2 cellular contexts compared by ENCODE assay signal in the genomic region with DNA sequence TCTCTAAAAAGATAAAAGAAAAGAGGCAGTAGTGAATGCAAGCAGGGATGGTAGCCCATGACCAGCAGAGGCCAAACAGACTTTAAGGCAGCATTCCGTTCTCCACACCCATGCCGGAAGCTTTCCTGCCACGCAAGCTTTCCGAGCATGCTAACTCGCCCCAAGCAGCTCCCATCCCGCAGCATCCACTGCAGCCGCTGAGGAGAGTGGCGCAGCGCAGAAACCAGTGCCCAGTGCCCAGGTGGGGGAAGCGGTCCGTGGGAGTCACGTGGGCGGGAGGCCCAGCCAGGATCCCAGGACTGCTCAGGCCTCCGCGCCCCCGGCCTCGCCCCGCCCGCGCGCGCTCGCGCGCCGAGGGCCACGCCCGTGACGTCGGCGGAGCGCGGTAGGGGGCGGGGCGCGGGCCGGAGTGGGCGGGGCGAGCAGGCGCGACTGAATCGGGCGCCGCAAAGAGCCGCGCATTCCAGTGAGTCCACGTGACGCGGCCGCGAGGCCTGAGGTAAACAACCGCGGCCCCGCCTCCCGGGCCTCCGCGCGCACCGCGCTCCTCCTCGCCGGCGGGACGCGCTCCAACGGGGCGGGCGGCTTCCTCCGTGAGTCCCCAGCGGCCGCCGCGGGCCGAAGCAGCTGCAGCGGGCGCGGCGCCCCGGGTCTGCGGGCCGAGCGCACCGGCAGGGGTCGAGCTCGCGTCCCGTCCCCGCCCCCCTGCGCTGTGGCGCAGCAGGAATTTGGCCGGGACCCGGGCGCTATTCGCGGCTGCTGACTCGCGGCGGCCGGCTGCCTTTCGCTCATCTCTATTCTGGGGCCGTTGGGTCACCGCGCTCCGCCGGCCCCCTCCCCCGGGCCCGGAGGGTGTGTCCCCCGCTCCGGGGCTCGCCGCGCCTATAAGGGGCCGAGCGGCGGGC.
TF ChIP-seq lines count a peak whose summit lies in the region.

A gene with protein sequence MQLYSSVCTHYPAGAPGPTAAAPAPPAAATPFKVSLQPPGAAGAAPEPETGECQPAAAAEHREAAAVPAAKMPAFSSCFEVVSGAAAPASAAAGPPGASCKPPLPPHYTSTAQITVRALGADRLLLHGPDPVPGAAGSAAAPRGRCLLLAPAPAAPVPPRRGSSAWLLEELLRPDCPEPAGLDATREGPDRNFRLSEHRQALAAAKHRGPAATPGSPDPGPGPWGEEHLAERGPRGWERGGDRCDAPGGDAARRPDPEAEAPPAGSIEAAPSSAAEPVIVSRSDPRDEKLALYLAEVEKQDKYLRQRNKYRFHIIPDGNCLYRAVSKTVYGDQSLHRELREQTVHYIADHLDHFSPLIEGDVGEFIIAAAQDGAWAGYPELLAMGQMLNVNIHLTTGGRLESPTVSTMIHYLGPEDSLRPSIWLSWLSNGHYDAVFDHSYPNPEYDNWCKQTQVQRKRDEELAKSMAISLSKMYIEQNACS (plus strand): TSS at position 529 of the 905 bp plus-strand sequence. CDS start 383 bp downstream, outside the sequence.

TF ChIP-seq in HCT116, 20 proteins besides CTCF, POLR2A, EP300 and RAD21:
- no peak for TF ChIP-seq ZFX (IDR thresholded peaks at IDR 0.05)
- TF ChIP-seq, protein P1, sequence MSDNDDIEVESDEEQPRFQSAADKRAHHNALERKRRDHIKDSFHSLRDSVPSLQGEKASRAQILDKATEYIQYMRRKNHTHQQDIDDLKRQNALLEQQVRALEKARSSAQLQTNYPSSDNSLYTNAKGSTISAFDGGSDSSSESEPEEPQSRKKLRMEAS (IDR thresholded peaks at IDR 0.05): peak; percentile 75
- no peak for TF ChIP-seq YY1 (IDR thresholded peaks at IDR 0.05; ENCODE audit: extremely low read depth, insufficient replicate concordance, low read depth, low read length)
- no peak for TF ChIP-seq SRF (IDR thresholded peaks at IDR 0.05; ENCODE audit: low read depth)
- no peak for TF ChIP-seq CEBPB (IDR thresholded peaks at IDR 0.05; ENCODE audit: low read depth)
- peak; percentile 35; the same call in 1 of the 2 replicates for TF ChIP-seq SP1 (IDR thresholded peaks at IDR 0.05; ENCODE audit: low read depth)
- TF ChIP-seq POLR2AphosphoS5 (IDR thresholded peaks at IDR 0.05; ENCODE audit: low read depth, low read length): peak; percentile 77
- TF ChIP-seq TCF7L2 (IDR thresholded peaks at IDR 0.05; ENCODE audit: borderline replicate concordance, extremely low read depth, insufficient read depth, insufficient read length): peak; percentile 86
- 0 out of 2 replicates have a peak, but pooled peaks have one; percentile 45 for TF ChIP-seq EGR1 (IDR thresholded peaks at IDR 0.05; ENCODE audit: low read depth)

TF ChIP-seq in SK-N-SH, 30 proteins besides CTCF, POLR2A, EP300 and RAD21:
- TF ChIP-seq FOSL2 (IDR thresholded peaks at IDR 0.05; ENCODE audit: borderline replicate concordance, low read depth): no peak
- no peak for TF ChIP-seq SMC3 (IDR thresholded peaks at IDR 0.05; ENCODE audit: low read depth, low read length)
- TF ChIP-seq MEF2A (IDR thresholded peaks at IDR 0.05; ENCODE audit: borderline replicate concordance, low read depth): no peak
- TF ChIP-seq, protein P2, sequence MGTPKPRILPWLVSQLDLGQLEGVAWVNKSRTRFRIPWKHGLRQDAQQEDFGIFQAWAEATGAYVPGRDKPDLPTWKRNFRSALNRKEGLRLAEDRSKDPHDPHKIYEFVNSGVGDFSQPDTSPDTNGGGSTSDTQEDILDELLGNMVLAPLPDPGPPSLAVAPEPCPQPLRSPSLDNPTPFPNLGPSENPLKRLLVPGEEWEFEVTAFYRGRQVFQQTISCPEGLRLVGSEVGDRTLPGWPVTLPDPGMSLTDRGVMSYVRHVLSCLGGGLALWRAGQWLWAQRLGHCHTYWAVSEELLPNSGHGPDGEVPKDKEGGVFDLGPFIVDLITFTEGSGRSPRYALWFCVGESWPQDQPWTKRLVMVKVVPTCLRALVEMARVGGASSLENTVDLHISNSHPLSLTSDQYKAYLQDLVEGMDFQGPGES (IDR thresholded peaks at IDR 0.05; ENCODE audit: low read depth, low read length): no peak
- no peak for TF ChIP-seq RXRA (IDR thresholded peaks at IDR 0.05; ENCODE audit: borderline replicate concordance, low read depth)
- peak; percentile 56 for TF ChIP-seq NRF1 (IDR thresholded peaks at IDR 0.05; ENCODE audit: low read depth, low read length)
- peak; percentile 10; the same call in 1 of the 2 replicates for TF ChIP-seq SIN3A (IDR thresholded peaks at IDR 0.05; ENCODE audit: borderline replicate concordance, low read depth, low read length)
- TF ChIP-seq CHD2 (IDR thresholded peaks at IDR 0.05; ENCODE audit: low read length, partially characterized antibody): peak; percentile 52
- TF ChIP-seq MXI1 (IDR thresholded peaks at IDR 0.05; ENCODE audit: low read depth, low read length): peak; percentile 68; the same call in 1 of the 2 replicates
- TF ChIP-seq RFX5 (IDR thresholded peaks at IDR 0.05; ENCODE audit: low read length): no peak
- peak; percentile 51 for TF ChIP-seq TAF1 (IDR thresholded peaks at IDR 0.05; ENCODE audit: borderline replicate concordance, low read depth, low read length)
- peak; percentile 9; the same call in 1 of the 2 replicates for TF ChIP-seq TCF12 (IDR thresholded peaks at IDR 0.05)
- TF ChIP-seq, protein P3, sequence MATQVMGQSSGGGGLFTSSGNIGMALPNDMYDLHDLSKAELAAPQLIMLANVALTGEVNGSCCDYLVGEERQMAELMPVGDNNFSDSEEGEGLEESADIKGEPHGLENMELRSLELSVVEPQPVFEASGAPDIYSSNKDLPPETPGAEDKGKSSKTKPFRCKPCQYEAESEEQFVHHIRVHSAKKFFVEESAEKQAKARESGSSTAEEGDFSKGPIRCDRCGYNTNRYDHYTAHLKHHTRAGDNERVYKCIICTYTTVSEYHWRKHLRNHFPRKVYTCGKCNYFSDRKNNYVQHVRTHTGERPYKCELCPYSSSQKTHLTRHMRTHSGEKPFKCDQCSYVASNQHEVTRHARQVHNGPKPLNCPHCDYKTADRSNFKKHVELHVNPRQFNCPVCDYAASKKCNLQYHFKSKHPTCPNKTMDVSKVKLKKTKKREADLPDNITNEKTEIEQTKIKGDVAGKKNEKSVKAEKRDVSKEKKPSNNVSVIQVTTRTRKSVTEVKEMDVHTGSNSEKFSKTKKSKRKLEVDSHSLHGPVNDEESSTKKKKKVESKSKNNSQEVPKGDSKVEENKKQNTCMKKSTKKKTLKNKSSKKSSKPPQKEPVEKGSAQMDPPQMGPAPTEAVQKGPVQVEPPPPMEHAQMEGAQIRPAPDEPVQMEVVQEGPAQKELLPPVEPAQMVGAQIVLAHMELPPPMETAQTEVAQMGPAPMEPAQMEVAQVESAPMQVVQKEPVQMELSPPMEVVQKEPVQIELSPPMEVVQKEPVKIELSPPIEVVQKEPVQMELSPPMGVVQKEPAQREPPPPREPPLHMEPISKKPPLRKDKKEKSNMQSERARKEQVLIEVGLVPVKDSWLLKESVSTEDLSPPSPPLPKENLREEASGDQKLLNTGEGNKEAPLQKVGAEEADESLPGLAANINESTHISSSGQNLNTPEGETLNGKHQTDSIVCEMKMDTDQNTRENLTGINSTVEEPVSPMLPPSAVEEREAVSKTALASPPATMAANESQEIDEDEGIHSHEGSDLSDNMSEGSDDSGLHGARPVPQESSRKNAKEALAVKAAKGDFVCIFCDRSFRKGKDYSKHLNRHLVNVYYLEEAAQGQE (IDR thresholded peaks at IDR 0.05; ENCODE audit: low read depth, low read length): no peak
- TF ChIP-seq POLR2AphosphoS5 (IDR thresholded peaks at IDR 0.05; ENCODE audit: low read depth, low read length): peak; percentile 25; the same call in 1 of the 2 replicates
- TF ChIP-seq FOXJ3 (CRISPR knock-in tag; IDR thresholded peaks at IDR 0.05): no peak
- no peak for TF ChIP-seq YY1 (IDR thresholded peaks at IDR 0.05; ENCODE audit: low read depth)
- TF ChIP-seq EZH2phosphoT487 (IDR thresholded peaks at IDR 0.05; ENCODE audit: borderline replicate concordance, low read depth): no peak
- TF ChIP-seq, protein P4, sequence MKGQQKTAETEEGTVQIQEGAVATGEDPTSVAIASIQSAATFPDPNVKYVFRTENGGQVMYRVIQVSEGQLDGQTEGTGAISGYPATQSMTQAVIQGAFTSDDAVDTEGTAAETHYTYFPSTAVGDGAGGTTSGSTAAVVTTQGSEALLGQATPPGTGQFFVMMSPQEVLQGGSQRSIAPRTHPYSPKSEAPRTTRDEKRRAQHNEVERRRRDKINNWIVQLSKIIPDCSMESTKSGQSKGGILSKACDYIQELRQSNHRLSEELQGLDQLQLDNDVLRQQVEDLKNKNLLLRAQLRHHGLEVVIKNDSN (IDR thresholded peaks at IDR 0.05; ENCODE audit: borderline replicate concordance, low read depth): peak; percentile 88
- TF ChIP-seq, protein P5, sequence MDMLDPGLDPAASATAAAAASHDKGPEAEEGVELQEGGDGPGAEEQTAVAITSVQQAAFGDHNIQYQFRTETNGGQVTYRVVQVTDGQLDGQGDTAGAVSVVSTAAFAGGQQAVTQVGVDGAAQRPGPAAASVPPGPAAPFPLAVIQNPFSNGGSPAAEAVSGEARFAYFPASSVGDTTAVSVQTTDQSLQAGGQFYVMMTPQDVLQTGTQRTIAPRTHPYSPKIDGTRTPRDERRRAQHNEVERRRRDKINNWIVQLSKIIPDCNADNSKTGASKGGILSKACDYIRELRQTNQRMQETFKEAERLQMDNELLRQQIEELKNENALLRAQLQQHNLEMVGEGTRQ (IDR thresholded peaks at IDR 0.05; ENCODE audit: borderline replicate concordance, low read depth, low read length): peak; percentile 69; the same call in 1 of the 2 replicates
- TF ChIP-seq NFIC (IDR thresholded peaks at IDR 0.05; ENCODE audit: borderline replicate concordance): no peak
- TF ChIP-seq RCOR1 (IDR thresholded peaks at IDR 0.05; ENCODE audit: low read length): no peak
- TF ChIP-seq, protein P1 (IDR thresholded peaks at IDR 0.05; ENCODE audit: low read depth): peak; percentile 74
- no peak for TF ChIP-seq FOXM1 (IDR thresholded peaks at IDR 0.05; ENCODE audit: low read depth)
- TF ChIP-seq ELF1 (IDR thresholded peaks at IDR 0.05): no peak
- TF ChIP-seq, protein P6, sequence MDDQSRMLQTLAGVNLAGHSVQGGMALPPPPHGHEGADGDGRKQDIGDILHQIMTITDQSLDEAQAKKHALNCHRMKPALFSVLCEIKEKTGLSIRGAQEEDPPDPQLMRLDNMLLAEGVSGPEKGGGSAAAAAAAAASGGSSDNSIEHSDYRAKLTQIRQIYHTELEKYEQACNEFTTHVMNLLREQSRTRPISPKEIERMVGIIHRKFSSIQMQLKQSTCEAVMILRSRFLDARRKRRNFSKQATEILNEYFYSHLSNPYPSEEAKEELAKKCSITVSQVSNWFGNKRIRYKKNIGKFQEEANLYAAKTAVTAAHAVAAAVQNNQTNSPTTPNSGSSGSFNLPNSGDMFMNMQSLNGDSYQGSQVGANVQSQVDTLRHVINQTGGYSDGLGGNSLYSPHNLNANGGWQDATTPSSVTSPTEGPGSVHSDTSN (IDR thresholded peaks at IDR 0.05): no peak
